In genomic region chr11:93219440-93219839, GRCh38 we compare ENCODE assay signal across 21 cellular contexts. TPM values are rescaled to one million over a fixed set of nuclear protein-coding genes. Genes with fewer than 3 reads are reported as not detected.
DNase-seq lines count a peak whose midpoint lies in the region; ATAC-seq, FAIRE-seq and TF ChIP-seq lines count a peak whose summit lies in the region.
"Had no signal": no experiment of that assay in that cellular context is flagged by ENCODE, and none has a peak within 500 bp of the region (broad histone marks: within the 10 kb centered on the region; RNA-seq: fewer than 3 reads in every experiment).

No MANE protein-coding gene starts in this region.

- no peaks in the 10 kb centered on the region for H4K20me1 ChIP-seq in GM12878 (ENCODE audit: control insufficient read depth, insufficient read depth)

- no peak for TF ChIP-seq EP300 in GM12878 (IDR thresholded peaks at IDR 0.05; ENCODE audit: borderline replicate concordance in 1 of 2, control insufficient read depth in 1 of 2, low read depth in 2 of 2, low read length in 2 of 2)

- no peaks in the 10 kb centered on the region for H3K4me1 Mint-ChIP-seq in activated T-helper 2 cell treated with anti-CD3 and anti-CD28 coated beads, Interferon-gamma antibody, Interleukin-2, Interleukin-4, amounts not matched to agents 10 μg/mL and 5 μg/mL and 100 μg/mL, durations not matched to agents 14 hours and 24 hours and 36 hours (ENCODE audit: low read depth)
- H3K4me1 Mint-ChIP-seq: IgD-negative memory B cell, mesothelial cell of epicardium had no signal

- no peak overlapping the region for H3K27ac Mint-ChIP-seq in activated T-helper 2 cell treated with anti-CD3 and anti-CD28 coated beads, Interferon-gamma antibody, Interleukin-2, Interleukin-4, amounts not matched to agents 10 μg/mL and 5 μg/mL and 100 μg/mL, durations not matched to agents 14 hours and 24 hours and 36 hours
- H3K27ac Mint-ChIP-seq: IgD-negative memory B cell, mesothelial cell of epicardium, type B pancreatic cell had no signal

- H3K36me3 ChIP-seq in GM12878 (ENCODE audit: control insufficient read depth in 2 of 2, insufficient read depth in 2 of 2, low read length in 1 of 2): no peaks in the 10 kb centered on the region
- H3K36me3 ChIP-seq: ascending aorta, colonic mucosa had no signal

- in situ Hi-C loops in GM12878 (cut with MboI): no loop called here

- H3K4me3 ChIP-seq in GM12878: no peak overlapping the region
- H3K4me3 ChIP-seq: ascending aorta, colonic mucosa had no signal

- H3K36me3 Mint-ChIP-seq in activated T-helper 2 cell treated with anti-CD3 and anti-CD28 coated beads, Interferon-gamma antibody, Interleukin-2, Interleukin-4, amounts not matched to agents 10 μg/mL and 5 μg/mL and 100 μg/mL, durations not matched to agents 14 hours and 24 hours and 36 hours (ENCODE audit: low read depth): no peaks in the 10 kb centered on the region
- H3K36me3 Mint-ChIP-seq: IgD-negative memory B cell, mesothelial cell of epicardium, type B pancreatic cell had no signal

- no peaks in the 10 kb centered on the region for H3K79me2 ChIP-seq in GM12878 (ENCODE audit: control insufficient read depth, insufficient read depth, low read length)

- CTCF ChIA-PET in GM12878 (lab: Yijun Ruan, JAX): no interaction called here

- WGBS in GM12878 (ENCODE audit: insufficient coverage, insufficient replicate concordance, low lambda C conversion rate, missing lambda C conversion rate): 18% methylated on average over 2 of the region's 2 CpGs

- no peak for TF ChIP-seq CTCF in GM12878 (IDR thresholded peaks at IDR 0.05 in 2 of 3, conservative IDR thresholded peaks at IDR 0.05 in 1 of 3; ENCODE audit: control insufficient read depth in 2 of 3, extremely low read depth in 1 of 3, insufficient read depth in 1 of 3, low read depth in 3 of 3, low read length in 3 of 3)

- SMC1A ChIA-PET in GM12878 (lab: Charles Lee; ENCODE audit: uncharacterized antibody, unreplicated experiment): no interaction called here

- intact Hi-C loops in GM12878 (cut with micrococcal nuclease; ENCODE audit: unreplicated experiment): no loop called here
- intact Hi-C loops in activated T-helper 2 cell treated with anti-CD3 and anti-CD28 coated beads, Interferon-gamma antibody, Interleukin-2, Interleukin-4, amounts not matched to agents 10 μg/mL and 5 μg/mL and 100 μg/mL, durations not matched to agents 14 hours and 24 hours and 36 hours (cut with micrococcal nuclease): no loop called here

- no peak for TF ChIP-seq RAD21 in GM12878 (IDR thresholded peaks at IDR 0.05; ENCODE audit: insufficient read depth, low read depth, low read length)

- POLR2A ChIA-PET in GM12878 (lab: Charles Lee): no interaction called here

- H3K4me2 ChIP-seq in GM12878 (ENCODE audit: control insufficient read depth, insufficient read depth): no peak overlapping the region; the same call in 1 of the 2 replicates

- H3K4me3 Mint-ChIP-seq in activated T-helper 2 cell treated with anti-CD3 and anti-CD28 coated beads, Interferon-gamma antibody, Interleukin-2, Interleukin-4, amounts not matched to agents 10 μg/mL and 5 μg/mL and 100 μg/mL, durations not matched to agents 14 hours and 24 hours and 36 hours (ENCODE audit: low read depth): no peak overlapping the region
- H3K4me3 Mint-ChIP-seq: IgD-negative memory B cell, mesothelial cell of epicardium, type B pancreatic cell had no signal

- no peak for TF ChIP-seq POLR2A in GM12878 (IDR thresholded peaks at IDR 0.05; ENCODE audit: low read depth, low read length)

- RAD21 ChIA-PET in GM12878 (lab: Charles Lee; ENCODE audit: unreplicated experiment): interaction anchor here (0.9 to 1.1 kb wide), 2 partner anchors 15 to 20 kb away, joined by 3 read pairs; no protein-coding TSS in a partner anchor

- H3K9me3 Mint-ChIP-seq in activated T-helper 2 cell treated with anti-CD3 and anti-CD28 coated beads, Interferon-gamma antibody, Interleukin-2, Interleukin-4, amounts not matched to agents 10 μg/mL and 5 μg/mL and 100 μg/mL, durations not matched to agents 14 hours and 24 hours and 36 hours: no peaks in the 10 kb centered on the region
- H3K9me3 Mint-ChIP-seq: IgD-negative memory B cell, mesothelial cell of epicardium had no signal

- peaks cover 8% of the 10 kb centered on the region for H3K27me3 Mint-ChIP-seq in activated T-helper 2 cell treated with anti-CD3 and anti-CD28 coated beads, Interferon-gamma antibody, Interleukin-2, Interleukin-4, amounts not matched to agents 10 μg/mL and 5 μg/mL and 100 μg/mL, durations not matched to agents 14 hours and 24 hours and 36 hours (ENCODE audit: low read depth)
- H3K27me3 Mint-ChIP-seq: type B pancreatic cell had no signal

- ATAC-seq in HG03442 (IDR thresholded peaks at IDR 0.05; ENCODE audit: unreplicated experiment): peak; percentile 63
- ATAC-seq in GM12878: peak; percentile 58

- no peak overlapping the region for H3K27ac ChIP-seq in GM12878 (ENCODE audit: control insufficient read depth, insufficient read depth)
- H3K27ac ChIP-seq: ascending aorta, colonic mucosa had no signal

- FAIRE-seq in GM19239 (lab: Jason Lieb, UNC): peak; percentile 26
- FAIRE-seq in GM12878 (lab: Jason Lieb, UNC): no peak
- FAIRE-seq: keratinocyte had no signal

- no peak overlapping the region for H2AFZ ChIP-seq in GM12878 (ENCODE audit: control insufficient read depth, low read depth, low read length)

- H3K4me1 ChIP-seq in GM12878 (ENCODE audit: control insufficient read depth, insufficient read depth, low read length): 0 out of 2 replicates have a peak, but pooled peaks cover 3% of the 10 kb centered on the region
- H3K4me1 ChIP-seq: ascending aorta, colonic mucosa had no signal

- no peak overlapping the region for H3K9ac ChIP-seq in GM12878 (ENCODE audit: control insufficient read depth, insufficient read depth, low read length)

- DNase-seq in DMS79 treated with DMSO at 0.1 percent for 48 hours (lab: John Stamatoyannopoulos, UW): peak; percentile 97
- DNase-seq in GM19239 (ENCODE audit: insufficient read length, low spot score): no peak
- DNase-seq in GM12878 (ENCODE audit: low read depth, low spot score): no peak
- DNase-seq in activated T-helper 2 cell treated with anti-CD3 and anti-CD28 coated beads, Interferon-gamma antibody, Interleukin-2, Interleukin-4, amounts not matched to agents 10 μg/mL and 5 μg/mL and 100 μg/mL, durations not matched to agents 14 hours and 24 hours and 36 hours (ENCODE audit: low spot score): no peak
- DNase-seq in germinal center (ENCODE audit: low spot score): no peak
- no peak for DNase-seq in anterior cingulate cortex (lab: John Stamatoyannopoulos, UW)
- DNase-seq in T-helper 9 cell: no peak
- DNase-seq: activated effector memory CD4-positive, alpha-beta T cell treated with anti-CD3 and anti-CD28 coated beads, Interleukin-2, amount 50 U/mL, for 16 hours; colonic mucosa; erythroblast; head of caudate nucleus; NCI-H82; RPMI8226; stimulated activated CD4-positive, alpha-beta T cell treated with anti-CD3 and anti-CD28 coated beads, Interleukin-4, amount 100 ng/mL, for 4 hours; SW 1271 had no signal

- no TSS peak for BruUV-seq in GM12878 (replicated peaks; lab: Mats Ljungman, UMichigan)

- no peaks in the 10 kb centered on the region for H3K9me3 ChIP-seq in GM12878 (replicated peaks; ENCODE audit: control insufficient read depth, insufficient read depth, low read length)
- H3K9me3 ChIP-seq: ascending aorta, colonic mucosa had no signal

- no peaks in the 10 kb centered on the region for H3K27me3 ChIP-seq in GM12878 (replicated peaks in 1 of 2; ENCODE audit: control insufficient read depth in 2 of 2, insufficient read depth in 2 of 2, low read length in 1 of 2)
- H3K27me3 ChIP-seq: ascending aorta, colonic mucosa had no signal

TF ChIP-seq in GM12878, 131 proteins besides CTCF, POLR2A, EP300 and RAD21 (continues in another document):
- TF ChIP-seq PAX5 (IDR thresholded peaks at IDR 0.05; ENCODE audit: borderline replicate concordance, low read depth, low read length) (peak; percentile 83; the same call in 1 of the 2 replicates), SUPT20H (IDR thresholded peaks at IDR 0.05; ENCODE audit: borderline replicate concordance, control insufficient read depth, low read depth, low read length) (no peak), SUZ12 (IDR thresholded peaks at IDR 0.05; ENCODE audit: unreplicated experiment) (no peak), PML (IDR thresholded peaks at IDR 0.05; ENCODE audit: low read length) (no peak), JUND (IDR thresholded peaks at IDR 0.05; ENCODE audit: low read depth, low read length) (no peak), IKZF2 (IDR thresholded peaks at IDR 0.05) (no peak), NFXL1 (IDR thresholded peaks at IDR 0.05; ENCODE audit: borderline replicate concordance) (no peak)

RNA-seq across cellular contexts. Expression of gene SLC36A4, which starts 21.6 kb away (rescaled TPM):
- total RNA-seq in GM12878 (2013; cell fraction: nucleolus; rRNA removed): 35.3 and 36.0 TPM in 2 replicates
- 5.1 and 6.8 TPM in 2 replicates for total RNA-seq in GM12878 (2014; rRNA removed)
- total RNA-seq in GM12878 (2014; rRNA removed; fragmentation: Illumina TruSeq; extraction: Trizol): 3.3 and 4.4 TPM in 2 replicates
- 6.1 and 7.2 TPM in 2 replicates for total RNA-seq in GM12878 (2021)
- 4.5 TPM for polyA plus RNA-seq in GM12878 (2011; ENCODE audit: low read depth)
- polyA plus RNA-seq in GM12878 (2011; rRNA removed): 11.7 and 22.0 TPM in 2 replicates
- polyA plus RNA-seq in GM12878 (2011; cell fraction: cytosol; rRNA removed): 5.3 and 6.9 TPM in 2 replicates
- polyA plus RNA-seq in GM12878 (2011; cell fraction: nucleus; rRNA removed): 10.0 and 12.4 TPM in 2 replicates
- polyA plus RNA-seq in GM12878 (2012): 3.8 and 6.3 TPM in 2 replicates
- polyA plus RNA-seq in GM12878 (2014; fragmentation: Illumina TruSeq; extraction: Trizol): 5.2 and 7.7 TPM in 2 replicates
- 1 to 10 TPM; 1.4 to 2.0 TPM for polyA plus RNA-seq in GM12878 (2014; fragmentation: Nextera tagmentation; extraction: Ambion mirVana)
- polyA plus RNA-seq in GM12878 (2014; rRNA removed): 2.8 and 5.2 TPM in 2 replicates
- 10 to 100 TPM in 1 of 2 experiments, 1 to 10 TPM in 1; 8.9 to 12.5 TPM for polyA plus RNA-seq in GM12878 (2016; fragmentation: Nextera tagmentation; extraction: Ambion mirVana)
- 13.3 and 19.7 TPM in 2 replicates for polyA minus RNA-seq in GM12878 (2011; rRNA and poly(A)+ RNA removed)
- 3.8 and 3.9 TPM in 2 replicates for polyA minus RNA-seq in GM12878 (2011; cell fraction: cytosol; rRNA and poly(A)+ RNA removed)
- 10.2 and 19.0 TPM in 2 replicates for polyA minus RNA-seq in GM12878 (2011; cell fraction: nucleus; rRNA and poly(A)+ RNA removed)
- 18.9 and 19.8 TPM in 2 replicates for total RNA-seq in activated T-helper 2 cell treated with anti-CD3 and anti-CD28 coated beads, Interferon-gamma antibody, Interleukin-2, Interleukin-4, amounts not matched to agents 10 μg/mL and 5 μg/mL and 100 μg/mL, durations not matched to agents 14 hours and 24 hours and 36 hours
